ENCODE assay signal across 9 cellular contexts in the genomic region with DNA sequence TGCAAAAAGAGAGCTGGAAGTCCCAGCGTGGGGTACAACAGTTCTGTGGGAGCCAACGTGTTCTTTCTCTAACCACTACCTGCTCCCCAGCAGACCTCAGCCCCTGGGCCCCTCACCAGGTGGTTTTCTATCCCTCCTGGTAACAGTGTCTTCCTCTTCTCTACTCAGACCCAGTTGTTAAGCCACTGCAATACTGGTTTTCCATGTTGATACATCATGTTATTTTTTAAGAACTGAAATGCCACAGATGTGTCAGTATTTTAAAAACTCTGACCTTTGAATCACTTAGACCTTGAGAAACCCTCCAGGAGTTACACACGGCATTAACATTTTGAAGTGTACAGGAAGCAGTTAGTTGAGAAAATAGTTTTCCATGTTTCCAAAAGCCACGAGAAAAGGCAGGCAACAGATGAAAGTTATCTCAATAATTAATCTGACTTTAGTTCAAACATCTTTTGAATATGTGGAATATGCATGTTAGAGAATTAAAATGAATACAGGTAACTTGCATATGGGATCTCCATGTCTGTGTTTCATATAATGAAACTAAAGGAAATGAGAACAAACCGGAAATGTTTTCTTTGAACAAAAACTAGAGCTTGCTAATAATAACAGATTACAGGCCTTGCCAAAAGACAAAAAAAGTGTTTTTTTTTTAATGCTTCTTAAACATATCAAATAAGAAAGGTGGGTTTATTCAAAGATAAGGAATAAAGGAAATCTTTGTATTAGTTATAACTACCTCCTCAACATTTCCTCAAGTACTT.
DNase-seq lines count a peak whose midpoint lies in the region; ATAC-seq and TF ChIP-seq lines count a peak whose summit lies in the region.
"Had no signal": no experiment of that assay in that cellular context is flagged by ENCODE, and none has a peak within 500 bp of the region (broad histone marks: within the 10 kb centered on the region; RNA-seq: fewer than 3 reads in every experiment).

No MANE protein-coding gene starts in this region.

- peak; percentile 43 for DNase-seq in GM12864 (ENCODE audit: low read depth)
- DNase-seq in choroid plexus epithelial cell (ENCODE audit: low read depth): peak; percentile 53
- no peak for DNase-seq in activated effector memory CD4-positive, alpha-beta T cell treated with Interleukin-2 at 50 U/mL for 16 hours
- DNase-seq in NCI-H1048 (lab: John Stamatoyannopoulos, UW): no peak
- no peak for DNase-seq in NCI-H2171 (lab: John Stamatoyannopoulos, UW)
- DNase-seq in midbrain (lab: John Stamatoyannopoulos, UW): no peak
- DNase-seq: activated gamma-delta T cell had no signal

- TF ChIP-seq CTCF in GM12864 (IDR thresholded peaks at IDR 0.05; ENCODE audit: low read depth, low read length, missing control alignments): no peak
- TF ChIP-seq CTCF in choroid plexus epithelial cell (conservative IDR thresholded peaks at IDR 0.05; ENCODE audit: low read depth, low read length): no peak

- H3K4me3 ChIP-seq in GM12864 (ENCODE audit: low read depth, low read length): no peak overlapping the region; the same call in 1 of the 2 replicates
- H3K4me3 ChIP-seq in choroid plexus epithelial cell (ENCODE audit: low read depth, low read length): no peak overlapping the region

- peak; percentile 53 for ATAC-seq in GM21360 (IDR thresholded peaks at IDR 0.05; ENCODE audit: unreplicated experiment)
- peak; percentile 47 for ATAC-seq in HG03342 (IDR thresholded peaks at IDR 0.05; ENCODE audit: unreplicated experiment)

Comparison
In these comparisons a context has a peak if more than half of its experiments do, and no peak if none do; other contexts are left out.
1. DNase-seq: peak in GM12864 (single experiment) and choroid plexus epithelial cell (single experiment); none in activated effector memory CD4-positive, alpha-beta T cell treated with Interleukin-2 at 50 U/mL for 16 hours (single experiment), NCI-H1048 (single experiment), NCI-H2171 (single experiment) and midbrain (single experiment).